Comparison of ENCODE assay signal across 30 cellular contexts in the genomic region with DNA sequence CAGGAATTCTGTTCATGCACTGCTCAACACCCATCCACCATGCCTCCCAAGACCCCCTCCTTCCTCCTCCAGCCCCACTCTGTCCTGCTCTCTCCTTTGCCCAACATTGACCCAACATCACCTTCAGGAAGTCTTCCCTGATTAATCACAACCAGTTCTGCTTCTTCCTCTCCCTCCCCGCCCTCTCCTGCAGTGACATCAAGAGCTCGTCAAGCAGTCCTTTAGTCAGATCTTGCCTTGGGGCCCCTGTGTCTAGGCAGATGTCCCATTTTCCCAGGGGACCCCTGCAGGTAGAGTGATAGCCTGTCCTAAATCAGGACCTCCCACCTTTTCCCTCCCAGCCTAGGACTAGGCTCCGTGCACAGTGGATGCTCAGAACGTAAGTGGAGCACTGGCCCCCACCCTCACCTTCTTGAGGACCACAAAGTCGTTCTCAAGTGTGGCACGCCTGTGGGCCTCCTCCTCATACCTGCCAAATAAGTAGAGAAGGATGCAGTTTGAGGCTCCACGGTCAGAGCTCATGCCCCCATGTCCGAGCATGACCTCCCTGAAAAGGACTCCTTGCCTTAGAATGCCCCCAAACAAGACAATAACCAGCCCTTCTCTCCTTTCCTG. TPM values are rescaled to one million over a fixed set of nuclear protein-coding genes. Genes with fewer than 3 reads are reported as not detected.
"Had no signal": no experiment of that assay in that cellular context is flagged by ENCODE, and none has a peak within 500 bp of the region (broad histone marks: within the 10 kb centered on the region; RNA-seq: fewer than 3 reads in every experiment).

No MANE protein-coding gene starts in this region.

- DNase-seq: activated CD4-positive, alpha-beta T cell treated with anti-CD3 and anti-CD28 coated beads for 4 hours; activated CD8-positive, alpha-beta memory T cell treated with anti-CD3 and anti-CD28 coated beads, Interleukin-2, amount 50 U/mL, for 4 hours; activated CD8-positive, alpha-beta T cell treated with anti-CD3 and anti-CD28 coated beads for 36 hours; activated gamma-delta T cell treated with Interleukin-2 at 50 U/mL for 16 hours; activated naive CD4-positive, alpha-beta T cell treated with anti-CD3 and anti-CD28 coated beads, Interleukin-2, amount 10 ng/mL, durations not matched to agents 7 days and 5 days; activated naive CD8-positive, alpha-beta T cell treated with anti-CD3 and anti-CD28 coated beads, Interleukin-2, amount 10 ng/mL, durations not matched to agents 7 days and 5 days; activated T-cell treated with anti-CD3 and anti-CD28 coated beads, Interleukin-2, amount 50 U/mL, for 72 hours; body of pancreas; MV-4-11; NCI-H1092 treated with DMSO at 0.1 percent for 48 hours; NCI-H1417 treated with DMSO at 0.1 percent for 48 hours; NCI-H1694; NCI-H2029; NCI-H2107; NCI-H2171 treated with DMSO at 0.1 percent for 48 hours; NCI-H345; NCI-H510A; NCI-H526 treated with DMSO at 0.1 percent for 48 hours; NCI-H82; SHP77 had no signal

- H3K9me3 Mint-ChIP-seq: activated CD8-positive, alpha-beta T cell treated with anti-CD3 and anti-CD28 coated beads for 36 hours; activated naive CD4-positive, alpha-beta T cell treated with anti-CD3 and anti-CD28 coated beads, Interleukin-2, amount 10 ng/mL, durations not matched to agents 7 days and 5 days; activated naive CD8-positive, alpha-beta T cell treated with anti-CD3 and anti-CD28 coated beads, Interleukin-2, amount 10 ng/mL, durations not matched to agents 7 days and 5 days; activated T-cell treated with anti-CD3 and anti-CD28 coated beads, Interleukin-2, amount 50 U/mL, for 72 hours; activated T-helper 2 cell treated with anti-CD3 and anti-CD28 coated beads, Interferon-gamma antibody, Interleukin-2, Interleukin-4, amounts not matched to agents 10 μg/mL and 5 μg/mL and 100 μg/mL, durations not matched to agents 14 hours and 24 hours and 36 hours; IgD-negative memory B cell; T-helper 1 cell treated with Interleukin-12 subunit alpha and Interleukin-12 subunit beta and Interleukin-4 antibody, amounts not matched to agents 30 μg/mL and 1 μg/mL, for 36 hours had no signal

- H3K27ac ChIP-seq: ascending aorta, body of pancreas, KMS-11, Peyer's patch, SJSA1 had no signal

- H3K36me3 Mint-ChIP-seq: activated naive CD4-positive, alpha-beta T cell treated with anti-CD3 and anti-CD28 coated beads, Interleukin-2, amount 10 ng/mL, durations not matched to agents 7 days and 5 days; activated naive CD8-positive, alpha-beta T cell treated with anti-CD3 and anti-CD28 coated beads, Interleukin-2, amount 10 ng/mL, durations not matched to agents 7 days and 5 days had no signal

- H3K27me3 Mint-ChIP-seq: activated CD8-positive, alpha-beta T cell treated with anti-CD3 and anti-CD28 coated beads for 36 hours had no signal

- ATAC-seq: activated CD4-positive, CD25-positive, alpha-beta regulatory T cell treated with anti-CD3 and anti-CD28 coated beads, Interleukin-2, amount 50 U/mL, for 24 hours; activated CD8-positive, alpha-beta T cell treated with anti-CD3 and anti-CD28 coated beads for 36 hours; activated T-cell treated with anti-CD3 and anti-CD28 coated beads, Interleukin-2, amount 50 U/mL, for 72 hours; body of pancreas had no signal

- H3K4me3 Mint-ChIP-seq: activated CD8-positive, alpha-beta T cell treated with anti-CD3 and anti-CD28 coated beads for 36 hours; activated naive CD4-positive, alpha-beta T cell treated with anti-CD3 and anti-CD28 coated beads, Interleukin-2, amount 10 ng/mL, durations not matched to agents 7 days and 5 days; activated naive CD8-positive, alpha-beta T cell treated with anti-CD3 and anti-CD28 coated beads, Interleukin-2, amount 10 ng/mL, durations not matched to agents 7 days and 5 days; activated T-cell treated with anti-CD3 and anti-CD28 coated beads, Interleukin-2, amount 50 U/mL, for 72 hours; IgD-negative memory B cell; T-helper 1 cell treated with Interleukin-12 subunit alpha and Interleukin-12 subunit beta and Interleukin-4 antibody, amounts not matched to agents 30 μg/mL and 1 μg/mL, for 36 hours had no signal

- H3K4me1 ChIP-seq: ascending aorta, body of pancreas, Peyer's patch had no signal

- H3K36me3 ChIP-seq: ascending aorta, Peyer's patch, SJSA1 had no signal

- H3K4me2 ChIP-seq: KMS-11 had no signal

- H3K27me3 ChIP-seq: ascending aorta, body of pancreas, Peyer's patch had no signal

- H3K9ac ChIP-seq: KMS-11 had no signal

- H3K4me1 Mint-ChIP-seq: activated naive CD4-positive, alpha-beta T cell treated with anti-CD3 and anti-CD28 coated beads, Interleukin-2, amount 10 ng/mL, durations not matched to agents 7 days and 5 days had no signal

- H3K4me3 ChIP-seq: ascending aorta, body of pancreas, Peyer's patch, SJSA1 had no signal

- H3K27ac Mint-ChIP-seq: activated CD8-positive, alpha-beta T cell treated with anti-CD3 and anti-CD28 coated beads for 36 hours; activated naive CD4-positive, alpha-beta T cell treated with anti-CD3 and anti-CD28 coated beads, Interleukin-2, amount 10 ng/mL, durations not matched to agents 7 days and 5 days; activated naive CD8-positive, alpha-beta T cell treated with anti-CD3 and anti-CD28 coated beads, Interleukin-2, amount 10 ng/mL, durations not matched to agents 7 days and 5 days; activated T-cell treated with anti-CD3 and anti-CD28 coated beads, Interleukin-2, amount 50 U/mL, for 72 hours; activated T-helper 2 cell treated with anti-CD3 and anti-CD28 coated beads, Interferon-gamma antibody, Interleukin-2, Interleukin-4, amounts not matched to agents 10 μg/mL and 5 μg/mL and 100 μg/mL, durations not matched to agents 14 hours and 24 hours and 36 hours; IgD-negative memory B cell; T-helper 1 cell treated with Interleukin-12 subunit alpha and Interleukin-12 subunit beta and Interleukin-4 antibody, amounts not matched to agents 30 μg/mL and 1 μg/mL, for 36 hours had no signal

- H3K9me3 ChIP-seq: ascending aorta, body of pancreas, Peyer's patch, SJSA1 had no signal

RNA-seq across cellular contexts. Expression of a gene that starts 2.3 kb away (rescaled TPM):
- total RNA-seq: activated CD8-positive, alpha-beta T cell treated with anti-CD3 and anti-CD28 coated beads for 36 hours; activated naive CD8-positive, alpha-beta T cell treated with anti-CD3 and anti-CD28 coated beads, Interleukin-2, amount 10 ng/mL, durations not matched to agents 7 days and 5 days; activated T-cell treated with anti-CD3 and anti-CD28 coated beads, Interleukin-2, amount 50 U/mL, for 72 hours; activated T-helper 2 cell treated with anti-CD3 and anti-CD28 coated beads, Interferon-gamma antibody, Interleukin-2, Interleukin-4, amounts not matched to agents 10 μg/mL and 5 μg/mL and 100 μg/mL, durations not matched to agents 14 hours and 24 hours and 36 hours; ascending aorta; body of pancreas; MCF 10A; OCI-LY7; Peyer's patch had no signal

RNA-seq across cellular contexts. Expression of a gene that starts 12.4 kb away (rescaled TPM):
- total RNA-seq: activated naive CD8-positive, alpha-beta T cell treated with anti-CD3 and anti-CD28 coated beads, Interleukin-2, amount 10 ng/mL, durations not matched to agents 7 days and 5 days; activated T-helper 2 cell treated with anti-CD3 and anti-CD28 coated beads, Interferon-gamma antibody, Interleukin-2, Interleukin-4, amounts not matched to agents 10 μg/mL and 5 μg/mL and 100 μg/mL, durations not matched to agents 14 hours and 24 hours and 36 hours; ascending aorta; body of pancreas; MCF 10A; OCI-LY7; Peyer's patch had no signal

RNA-seq across cellular contexts. Expression of a gene that starts 32.5 kb away (rescaled TPM):
- total RNA-seq: activated naive CD8-positive, alpha-beta T cell treated with anti-CD3 and anti-CD28 coated beads, Interleukin-2, amount 10 ng/mL, durations not matched to agents 7 days and 5 days; activated T-helper 2 cell treated with anti-CD3 and anti-CD28 coated beads, Interferon-gamma antibody, Interleukin-2, Interleukin-4, amounts not matched to agents 10 μg/mL and 5 μg/mL and 100 μg/mL, durations not matched to agents 14 hours and 24 hours and 36 hours; ascending aorta; MCF 10A; OCI-LY7; Peyer's patch; SJSA1 had no signal

RNA-seq across cellular contexts. Expression of a gene that starts 50.5 kb away (rescaled TPM):
- total RNA-seq: activated CD8-positive, alpha-beta T cell treated with anti-CD3 and anti-CD28 coated beads for 36 hours; activated naive CD8-positive, alpha-beta T cell treated with anti-CD3 and anti-CD28 coated beads, Interleukin-2, amount 10 ng/mL, durations not matched to agents 7 days and 5 days; activated T-cell treated with anti-CD3 and anti-CD28 coated beads, Interleukin-2, amount 50 U/mL, for 72 hours; activated T-helper 2 cell treated with anti-CD3 and anti-CD28 coated beads, Interferon-gamma antibody, Interleukin-2, Interleukin-4, amounts not matched to agents 10 μg/mL and 5 μg/mL and 100 μg/mL, durations not matched to agents 14 hours and 24 hours and 36 hours; ascending aorta; body of pancreas; MCF 10A; OCI-LY7; Peyer's patch had no signal
